In the genomic region with DNA sequence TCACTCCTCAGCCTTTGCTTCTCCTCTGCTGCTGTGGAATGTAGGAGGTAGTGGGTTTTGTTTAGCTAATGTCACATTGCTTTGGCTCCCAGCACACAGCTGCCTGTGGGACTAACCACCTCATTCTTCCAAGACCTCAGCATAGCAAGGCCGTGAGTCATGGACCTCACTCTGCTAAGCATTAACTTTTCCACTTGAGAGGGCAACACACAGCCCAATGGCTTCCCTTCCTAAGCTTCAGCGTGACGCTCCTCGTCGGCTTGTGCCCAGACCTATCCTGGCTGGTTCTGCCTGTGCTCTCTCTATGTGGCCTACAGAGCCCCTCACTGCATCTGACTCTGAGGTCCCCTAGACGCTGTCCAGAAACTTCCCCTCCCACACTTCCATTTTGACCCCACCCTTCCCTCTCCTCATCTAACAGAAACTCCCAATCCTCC, we compare ENCODE assay signal across 8 cellular contexts. TPM values are rescaled to one million over a fixed set of nuclear protein-coding genes. Genes with fewer than 3 reads are reported as not detected.
DNase-seq lines count a peak whose midpoint lies in the region; ATAC-seq and TF ChIP-seq lines count a peak whose summit lies in the region.

No MANE protein-coding gene starts in this region.

- CTCF ChIA-PET in AG04449 (lab: Yijun Ruan, JAX) = interaction anchor here (0.9 to 6.2 kb wide), 7 partner anchors 10 to 101 kb away, joined by 3 to 42 read pairs (median 5); a partner anchor contains a TSS

- POLR2A ChIA-PET in AG04449 (lab: Yijun Ruan, JAX) = interaction anchor here (0.6 to 2.6 kb wide), 13 partner anchors 10 to 463 kb away, joined by 3 to 20 read pairs (median 6); a partner anchor contains a TSS

- peaks cover 4% of the 10 kb centered on the region for H3K27me3 Mint-ChIP-seq in endothelial cell (ENCODE audit: unreplicated experiment)

- peak overlapping the region; percentile 52 for H3K27ac Mint-ChIP-seq in endothelial cell (ENCODE audit: unreplicated experiment)

- peaks cover 20% of the 10 kb centered on the region for H3K4me1 Mint-ChIP-seq in endothelial cell (ENCODE audit: unreplicated experiment)

- H3K27ac ChIP-seq in muscle layer of colon (ENCODE audit: low read depth, low read length) = peak overlapping the region; percentile 88

- H3K36me3 ChIP-seq in MG63 = peaks cover 48% of the 10 kb centered on the region
- H3K36me3 ChIP-seq in muscle layer of colon (ENCODE audit: insufficient read depth, low read length) = peaks cover 13% of the 10 kb centered on the region

- H3K9me3 ChIP-seq in MG63 (no peaks in the 10 kb centered on the region), muscle layer of colon (ENCODE audit: low read length) (no peaks in the 10 kb centered on the region)

- H3K9me3 Mint-ChIP-seq in endothelial cell (ENCODE audit: unreplicated experiment) = no peaks in the 10 kb centered on the region

- TF ChIP-seq CTCF in AG04449 (IDR thresholded peaks at IDR 0.05; ENCODE audit: insufficient read depth, low read length, missing control alignments) (no peak), endothelial cell (IDR thresholded peaks at IDR 0.05; ENCODE audit: unreplicated experiment) (no peak)

- DNase-seq in AG04449 (ENCODE audit: low read depth, low spot score) (peak; percentile 99), MG63 (peak; percentile 98), endothelial cell (ENCODE audit: low spot score) (no peak)
- no peak for DNase-seq in central memory CD4-positive, alpha-beta T cell
- DNase-seq in stimulated activated naive CD4-positive, alpha-beta T cell treated with Interleukin-2 at 50 U/mL for 16 hours (lab: John Stamatoyannopoulos, UW) = no peak

- no peaks in the 10 kb centered on the region for H3K36me3 Mint-ChIP-seq in endothelial cell (ENCODE audit: low read depth, unreplicated experiment)

- H3K4me3 Mint-ChIP-seq in endothelial cell (ENCODE audit: unreplicated experiment) = no peak overlapping the region

- H3K9ac ChIP-seq in muscle layer of colon (ENCODE audit: low read length) = peak overlapping the region; percentile 8

- peaks cover 64% of the 10 kb centered on the region for H3K4me1 ChIP-seq in muscle layer of colon (ENCODE audit: insufficient read depth, low read length)

- H3K27me3 ChIP-seq in MG63 (no peaks in the 10 kb centered on the region), muscle layer of colon (ENCODE audit: control insufficient read depth in 1 of 2, insufficient read depth in 2 of 2, low read length in 2 of 2) (no peaks in the 10 kb centered on the region)

- no peak overlapping the region for H3K4me3 ChIP-seq in AG04449 (ENCODE audit: low read depth, low read length)
- H3K4me3 ChIP-seq in MG63 = no peak overlapping the region
- peak overlapping the region in 1 of 2 donors; percentile 32 for H3K4me3 ChIP-seq in muscle layer of colon (ENCODE audit: low read depth in 1 of 2, low read length in 2 of 2)

- ATAC-seq in GM21528 (IDR thresholded peaks at IDR 0.05; ENCODE audit: low FRiP score, unreplicated experiment) (no peak), GM21447 (IDR thresholded peaks at IDR 0.05; ENCODE audit: unreplicated experiment) (no peak)

RNA-seq across cellular contexts. Expression of a gene that starts 23.3 kb away (rescaled TPM):
- total RNA-seq in MG63 (2014; rRNA removed; shearing (Covaris generic); ENCODE audit: low replicate concordance) = 69.3 and 75.6 TPM in 2 replicates
- 12.4 TPM for total RNA-seq in endothelial cell (ENCODE audit: unreplicated experiment)

RNA-seq across cellular contexts. Expression of a gene that starts 37.6 kb away (rescaled TPM):
- total RNA-seq in MG63 (2014; rRNA removed; shearing (Covaris generic); ENCODE audit: low replicate concordance) = 74.7 and 98.6 TPM in 2 replicates
- 3.5 TPM for total RNA-seq in endothelial cell (ENCODE audit: unreplicated experiment)

Comparison
In these comparisons a context has a peak if more than half of its experiments do, and no peak if none do; other contexts are left out.
1. DNase-seq: peak in AG04449 (single experiment) and MG63 (single experiment); none in endothelial cell (single experiment), central memory CD4-positive, alpha-beta T cell (single experiment) and stimulated activated naive CD4-positive, alpha-beta T cell treated with Interleukin-2 at 50 U/mL for 16 hours (single experiment).
2. RNA of a gene that starts 37.6 kb away (total RNA-seq): 74.7 to 98.6 TPM in MG63; 3.5 TPM in endothelial cell (single experiment); every median in the first group is over 10 times any median in the second.